8 cellular contexts compared by ENCODE assay signal in genomic region chr2:224025874-224026273, GRCh38. TPM values are rescaled to one million over a fixed set of nuclear protein-coding genes. Genes with fewer than 3 reads are reported as not detected.
A peak's percentile ranks its signal among the peaks of the same experiment; 100 is the strongest.
DNase-seq lines count a peak whose midpoint lies in the region; ATAC-seq and TF ChIP-seq lines count a peak whose summit lies in the region.

No MANE protein-coding gene starts in this region.

- H3K27me3 Mint-ChIP-seq in natural killer cell treated with Interleukin-12 subunit alpha and Interleukin-12 subunit beta and Interleukin-15 and Interleukin-18, amount 100 ng/mL, for 72 hours = no peaks in the 10 kb centered on the region

- no peaks in the 10 kb centered on the region for H3K36me3 Mint-ChIP-seq in natural killer cell treated with Interleukin-12 subunit alpha and Interleukin-12 subunit beta and Interleukin-15 and Interleukin-18, amount 100 ng/mL, for 72 hours

- intact Hi-C loops in colonic mucosa (cut with DNase I) = no loop called here
- intact Hi-C loops in posterior vena cava (cut with DNase I) = no loop called here

- no peak overlapping the region for H3K27ac ChIP-seq in colonic mucosa

- TF ChIP-seq CTCF in colonic mucosa (IDR thresholded peaks at IDR 0.05) = no peak

- ATAC-seq in GM21360 (IDR thresholded peaks at IDR 0.05; ENCODE audit: unreplicated experiment) (peak; percentile 97), HG03575 (IDR thresholded peaks at IDR 0.05; ENCODE audit: extremely low read depth, insufficient number of reproducible peaks, low FRiP score, unreplicated experiment) (peak; percentile 97)
- ATAC-seq in natural killer cell treated with Interleukin-12 subunit alpha and Interleukin-12 subunit beta and Interleukin-15 and Interleukin-18, amount 100 ng/mL, for 72 hours = peak; percentile 91 to 95

- H3K4me1 ChIP-seq in colonic mucosa = no peaks in the 10 kb centered on the region

- no peak overlapping the region for H3K9ac ChIP-seq in colonic mucosa (ENCODE audit: low read depth in 2 of 2, low read length in 2 of 2)

- no peak overlapping the region for H3K4me3 ChIP-seq in colonic mucosa

- peaks cover 25 to 40% of the 10 kb centered on the region in 2 donors for H3K4me1 Mint-ChIP-seq in natural killer cell treated with Interleukin-12 subunit alpha and Interleukin-12 subunit beta and Interleukin-15 and Interleukin-18, amount 100 ng/mL, for 72 hours (ENCODE audit: low read depth in 2 of 2)

- no peaks in the 10 kb centered on the region for H3K27me3 ChIP-seq in colonic mucosa

- DNase-seq in AML-193 (lab: John Stamatoyannopoulos, UW) (peak; percentile 98 to 99), NCI-H2171 (lab: John Stamatoyannopoulos, UW) (no peak), colonic mucosa (no peak), posterior vena cava (ENCODE audit: low spot score) (no peak)
- peak; percentile 40 to 58 for DNase-seq in activated CD4-positive, alpha-beta T cell treated with anti-CD3 and anti-CD28 coated beads, Interleukin-2, amount 50 U/mL, for 48 hours
- no peak for DNase-seq in natural killer cell treated with Interleukin-12 subunit alpha and Interleukin-12 subunit beta and Interleukin-15 and Interleukin-18, amount 100 ng/mL, for 72 hours (ENCODE audit: low spot score)

- H3K27ac Mint-ChIP-seq in natural killer cell treated with Interleukin-12 subunit alpha and Interleukin-12 subunit beta and Interleukin-15 and Interleukin-18, amount 100 ng/mL, for 72 hours = peak overlapping the region; percentile 63 to 82

- H3K36me3 ChIP-seq in colonic mucosa = no peaks in the 10 kb centered on the region

- peak overlapping the region; percentile 68 for H3K4me3 Mint-ChIP-seq in natural killer cell treated with Interleukin-12 subunit alpha and Interleukin-12 subunit beta and Interleukin-15 and Interleukin-18, amount 100 ng/mL, for 72 hours

- H3K9me3 Mint-ChIP-seq in natural killer cell treated with Interleukin-12 subunit alpha and Interleukin-12 subunit beta and Interleukin-15 and Interleukin-18, amount 100 ng/mL, for 72 hours = peaks cover 4% of the 10 kb centered on the region

- no peaks in the 10 kb centered on the region for H3K9me3 ChIP-seq in colonic mucosa

RNA-seq across cellular contexts. Expression of gene SERPINE2, which starts 13.2 kb away (rescaled TPM):
- total RNA-seq in natural killer cell treated with Interleukin-12 subunit alpha and Interleukin-12 subunit beta and Interleukin-15 and Interleukin-18, amount 100 ng/mL, for 72 hours = 1 to 10 TPM; 1.2 to 2.6 TPM
- 10 to 100 TPM; 13.6 to 19.2 TPM for total RNA-seq in colonic mucosa
- total RNA-seq in posterior vena cava = 100 to 1,000 TPM; 385 to 718 TPM

Comparison
In these comparisons a context has a peak if more than half of its experiments do, and no peak if none do; other contexts are left out.
1. DNase-seq: peak in AML-193 (2 of 2) and activated CD4-positive, alpha-beta T cell treated with anti-CD3 and anti-CD28 coated beads, Interleukin-2, amount 50 U/mL, for 48 hours (2 of 2); none in natural killer cell treated with Interleukin-12 subunit alpha and Interleukin-12 subunit beta and Interleukin-15 and Interleukin-18, amount 100 ng/mL, for 72 hours (single experiment), NCI-H2171 (single experiment), colonic mucosa (single experiment) and posterior vena cava (single experiment).
2. RNA of gene SERPINE2, which starts 13.2 kb away (total RNA-seq): 385 to 718 TPM in posterior vena cava; 13.6 to 19.2 TPM in colonic mucosa and 1.2 to 2.6 TPM in natural killer cell treated with Interleukin-12 subunit alpha and Interleukin-12 subunit beta and Interleukin-15 and Interleukin-18, amount 100 ng/mL, for 72 hours; every median in the first group is over 10 times any median in the second.
3. Peak in every context shown above with its lines, with median percentiles within 50 percentile points of each other: ATAC-seq.